ENCODE assay signal across 31 cellular contexts in genomic region chr13:85610024-85610423, GRCh38.
"Had no signal": no experiment of that assay in that cellular context is flagged by ENCODE, and none has a peak within 500 bp of the region (broad histone marks: within the 10 kb centered on the region; RNA-seq: fewer than 3 reads in every experiment).

No MANE protein-coding gene starts in this region.

- H3K4me1 ChIP-seq: foreskin keratinocyte, gastrocnemius medialis, heart left ventricle had no signal

- H3K27me3 Mint-ChIP-seq: activated CD4-positive, alpha-beta memory T cell treated with anti-CD3 and anti-CD28 coated beads for 36 hours; activated CD4-positive, alpha-beta T cell treated with anti-CD3 and anti-CD28 coated beads for 36 hours; activated CD4-positive, alpha-beta T cell treated with anti-CD3 and anti-CD28 coated beads, Interleukin-2, amount 10 ng/mL, durations not matched to agents 24 days and 14 days; activated naive CD4-positive, alpha-beta T cell treated with anti-CD3 and anti-CD28 coated beads, Interleukin-2, amount 10 ng/mL, durations not matched to agents 7 days and 5 days; activated naive CD8-positive, alpha-beta T cell treated with anti-CD3 and anti-CD28 coated beads, Interleukin-2, amount 10 ng/mL, durations not matched to agents 7 days and 5 days; activated T-cell treated with anti-CD3 and anti-CD28 coated beads, Interleukin-2, amount 50 U/mL, for 24 hours; central memory CD8-positive, alpha-beta T cell; dendritic cell treated with granulocyte-macrophage colony-stimulating factor and Interleukin-4, amounts not matched to agents 40 ng/mL and 50 ng/mL, for 4 days; T-helper 17 cell had no signal

- H3K27me3 ChIP-seq: brain microvascular endothelial cell, dorsolateral prefrontal cortex, foreskin keratinocyte, gastrocnemius medialis, heart left ventricle had no signal

- H3K9me3 ChIP-seq: gastrocnemius medialis, heart left ventricle had no signal

- H3K4me1 Mint-ChIP-seq: activated CD4-positive, alpha-beta T cell treated with anti-CD3 and anti-CD28 coated beads for 36 hours; activated CD4-positive, alpha-beta T cell treated with anti-CD3 and anti-CD28 coated beads, Interleukin-2, amount 10 ng/mL, durations not matched to agents 24 days and 14 days; activated naive CD4-positive, alpha-beta T cell treated with anti-CD3 and anti-CD28 coated beads, Interleukin-2, amount 10 ng/mL, durations not matched to agents 7 days and 5 days; activated naive CD8-positive, alpha-beta T cell treated with anti-CD3 and anti-CD28 coated beads, Interleukin-2, amount 10 ng/mL, durations not matched to agents 7 days and 5 days; central memory CD8-positive, alpha-beta T cell; endodermal cell; T-helper 17 cell had no signal

- H3K9me3 Mint-ChIP-seq: activated CD4-positive, alpha-beta T cell treated with anti-CD3 and anti-CD28 coated beads, Interleukin-2, amount 10 ng/mL, durations not matched to agents 24 days and 14 days; activated naive CD8-positive, alpha-beta T cell treated with anti-CD3 and anti-CD28 coated beads, Interleukin-2, amount 10 ng/mL, durations not matched to agents 7 days and 5 days; endodermal cell; T-helper 2 cell treated with Interferon-gamma antibody and Interleukin-4, amounts not matched to agents 5 μg/mL and 100 μg/mL, for 36 hours had no signal

- H3K4me3 ChIP-seq: coronary artery, dorsolateral prefrontal cortex, gastrocnemius medialis, heart left ventricle had no signal

- H3K36me3 Mint-ChIP-seq: activated CD4-positive, alpha-beta memory T cell treated with anti-CD3 and anti-CD28 coated beads for 36 hours; activated naive CD4-positive, alpha-beta T cell treated with anti-CD3 and anti-CD28 coated beads, Interleukin-2, amount 10 ng/mL, durations not matched to agents 7 days and 5 days; activated naive CD4-positive, alpha-beta T cell treated with anti-CD3 and anti-CD28 coated beads, Interleukin-2, amount 50 U/mL, for 72 hours; activated naive CD8-positive, alpha-beta T cell treated with anti-CD3 and anti-CD28 coated beads, Interleukin-2, amount 10 ng/mL, durations not matched to agents 7 days and 5 days had no signal

- H3K27ac ChIP-seq: brain microvascular endothelial cell, coronary artery, dorsolateral prefrontal cortex, foreskin keratinocyte, gastrocnemius medialis, heart left ventricle had no signal

- H3K27ac Mint-ChIP-seq: activated CD4-positive, alpha-beta memory T cell treated with anti-CD3 and anti-CD28 coated beads for 36 hours; activated CD4-positive, alpha-beta T cell treated with anti-CD3 and anti-CD28 coated beads for 36 hours; activated CD4-positive, alpha-beta T cell treated with anti-CD3 and anti-CD28 coated beads, Interleukin-2, amount 10 ng/mL, durations not matched to agents 24 days and 14 days; activated naive CD4-positive, alpha-beta T cell treated with anti-CD3 and anti-CD28 coated beads, Interleukin-2, amount 10 ng/mL, durations not matched to agents 7 days and 5 days; activated naive CD4-positive, alpha-beta T cell treated with anti-CD3 and anti-CD28 coated beads, Interleukin-2, amount 50 U/mL, for 72 hours; activated naive CD8-positive, alpha-beta T cell treated with anti-CD3 and anti-CD28 coated beads, Interleukin-2, amount 10 ng/mL, durations not matched to agents 7 days and 5 days; activated T-cell treated with anti-CD3 and anti-CD28 coated beads, Interleukin-2, amount 50 U/mL, for 24 hours; activated T-cell treated with anti-CD3 and anti-CD28 coated beads, Interleukin-2, amount 50 U/mL, for 72 hours; dendritic cell treated with granulocyte-macrophage colony-stimulating factor and Interleukin-4, amounts not matched to agents 40 ng/mL and 50 ng/mL, for 4 days; endodermal cell; T-helper 17 cell; T-helper 2 cell treated with Interferon-gamma antibody and Interleukin-4, amounts not matched to agents 5 μg/mL and 100 μg/mL, for 36 hours had no signal

- H3K4me3 Mint-ChIP-seq: activated CD4-positive, alpha-beta memory T cell treated with anti-CD3 and anti-CD28 coated beads for 36 hours; activated CD4-positive, alpha-beta T cell treated with anti-CD3 and anti-CD28 coated beads for 36 hours; activated CD4-positive, alpha-beta T cell treated with anti-CD3 and anti-CD28 coated beads, Interleukin-2, amount 10 ng/mL, durations not matched to agents 24 days and 14 days; activated naive CD4-positive, alpha-beta T cell treated with anti-CD3 and anti-CD28 coated beads, Interleukin-2, amount 10 ng/mL, durations not matched to agents 7 days and 5 days; activated naive CD8-positive, alpha-beta T cell treated with anti-CD3 and anti-CD28 coated beads, Interleukin-2, amount 10 ng/mL, durations not matched to agents 7 days and 5 days; activated T-cell treated with anti-CD3 and anti-CD28 coated beads, Interleukin-2, amount 50 U/mL, for 24 hours; activated T-cell treated with anti-CD3 and anti-CD28 coated beads, Interleukin-2, amount 50 U/mL, for 72 hours; central memory CD8-positive, alpha-beta T cell; dendritic cell treated with granulocyte-macrophage colony-stimulating factor and Interleukin-4, amounts not matched to agents 40 ng/mL and 50 ng/mL, for 4 days; endodermal cell; T-helper 17 cell; T-helper 2 cell treated with Interferon-gamma antibody and Interleukin-4, amounts not matched to agents 5 μg/mL and 100 μg/mL, for 36 hours had no signal

- H3K36me3 ChIP-seq: brain microvascular endothelial cell, gastrocnemius medialis, heart left ventricle had no signal

- ATAC-seq: activated CD4-positive, alpha-beta T cell treated with anti-CD3 and anti-CD28 coated beads for 36 hours; activated naive CD4-positive, alpha-beta T cell treated with anti-CD3 and anti-CD28 coated beads, Interleukin-2, amount 50 U/mL, for 72 hours; activated T-cell treated with anti-CD3 and anti-CD28 coated beads, Interleukin-2, amount 50 U/mL, for 72 hours; esophagus mucosa; foreskin keratinocyte; gastrocnemius medialis; heart left ventricle; T-helper 17 cell had no signal

- DNase-seq: activated CD4-positive, alpha-beta memory T cell treated with anti-CD3 and anti-CD28 coated beads for 36 hours; activated CD4-positive, alpha-beta T cell treated with anti-CD3 and anti-CD28 coated beads for 36 hours; activated CD4-positive, alpha-beta T cell treated with anti-CD3 and anti-CD28 coated beads, Interleukin-2, amount 10 ng/mL, durations not matched to agents 24 days and 14 days; activated CD4-positive, CD25-positive, alpha-beta regulatory T cell; activated CD4-positive, CD25-positive, alpha-beta regulatory T cell treated with anti-CD3 and anti-CD28 coated beads, Interleukin-2, amount 50 U/mL, for 72 hours; activated CD8-positive, alpha-beta memory T cell treated with anti-CD3 and anti-CD28 coated beads, Interleukin-2, amount 50 U/mL, for 48 hours; activated gamma-delta T cell; activated naive CD4-positive, alpha-beta T cell; activated naive CD4-positive, alpha-beta T cell treated with anti-CD3 and anti-CD28 coated beads, Interleukin-2, amount 10 ng/mL, durations not matched to agents 7 days and 5 days; activated naive CD8-positive, alpha-beta T cell treated with anti-CD3 and anti-CD28 coated beads, Interleukin-2, amount 10 ng/mL, durations not matched to agents 7 days and 5 days; activated T-cell treated with anti-CD3 and anti-CD28 coated beads for 4 hours; activated T-cell treated with anti-CD3 and anti-CD28 coated beads, Interleukin-2, amount 50 U/mL, for 24 hours; activated T-cell treated with anti-CD3 and anti-CD28 coated beads, Interleukin-2, amount 50 U/mL, for 72 hours; amniotic stem cell; anterior cingulate cortex; brain microvascular endothelial cell; dorsolateral prefrontal cortex; effector memory CD4-positive, alpha-beta T cell; endodermal cell; foreskin keratinocyte; gastrocnemius medialis; glutamatergic neuron; heart left ventricle; T-helper 17 cell; T1000 had no signal
